In the genomic region with DNA sequence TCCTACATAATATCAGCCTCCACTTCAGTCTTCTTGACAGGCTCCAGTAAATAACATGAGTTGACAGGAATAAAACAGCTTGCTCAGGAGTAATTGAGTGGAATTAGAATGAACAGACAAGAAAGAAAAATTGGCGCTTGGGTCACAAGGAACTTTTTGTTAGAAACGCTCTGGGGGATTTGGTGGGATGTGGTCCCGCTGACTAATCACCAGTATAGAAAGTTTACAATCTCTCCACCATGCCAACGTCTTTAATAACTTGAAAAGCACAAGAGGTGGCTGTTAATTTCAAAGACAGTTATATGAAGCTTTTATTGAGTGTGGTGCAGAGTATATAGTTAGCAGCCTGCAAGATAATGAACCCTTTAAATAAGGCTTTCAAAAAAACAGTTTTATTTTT, we compare ENCODE assay signal across 7 cellular contexts.
DNase-seq lines count a peak whose midpoint lies in the region; ATAC-seq, FAIRE-seq and TF ChIP-seq lines count a peak whose summit lies in the region.
"Not testable (repeated sequence)": the region's sequence is repeated elsewhere in the genome, so short reads cannot be mapped to it uniquely, and the experiment has no call there.

No MANE protein-coding gene starts in this region.

- H3K9me1 ChIP-seq in IMR-90 (ENCODE audit: insufficient read depth, low read length): peaks cover 55% of the 10 kb centered on the region

- H2AK9ac ChIP-seq in IMR-90 (replicated peaks; ENCODE audit: low read depth, low read length, poor library complexity): not testable (repeated sequence)

- not testable (repeated sequence) for H3K9me3 ChIP-seq in IMR-90 (ENCODE audit: control insufficient read depth, insufficient read depth, low read length); RWPE2 (ENCODE audit: severe bottlenecking); astrocyte (ENCODE audit: insufficient read depth, low read depth, low read length); gastroesophageal sphincter; tibial artery

- H3K4me2 ChIP-seq in IMR-90 (ENCODE audit: low read depth, low read length); astrocyte (ENCODE audit: low read length): not testable (repeated sequence)

- H4K8ac ChIP-seq in IMR-90 (ENCODE audit: low read depth in 2 of 2, low read length in 2 of 2): not testable (repeated sequence)

- H2BK15ac ChIP-seq in IMR-90 (ENCODE audit: low read depth, low read length): peak overlapping the region; percentile 80; the same call in 2 of the 3 replicates

- not testable (repeated sequence) for TF ChIP-seq CTCF in IMR-90 (conservative IDR thresholded peaks at IDR 0.05; ENCODE audit: low read depth, low read length); RWPE2 (IDR thresholded peaks at IDR 0.05; ENCODE audit: poor library complexity, severe bottlenecking); astrocyte (IDR thresholded peaks at IDR 0.05; ENCODE audit: insufficient read depth, low read depth, low read length); gastroesophageal sphincter (IDR thresholded peaks at IDR 0.05); progenitor cell of endocrine pancreas (IDR thresholded peaks at IDR 0.05; ENCODE audit: unreplicated experiment); tibial artery (IDR thresholded peaks at IDR 0.05)

- intact Hi-C loops in IMR-90 (cut with micrococcal nuclease); tibial artery (cut with DNase I; ENCODE audit: low total_unique reads): not testable (repeated sequence)

- not testable (repeated sequence) for H4K5ac ChIP-seq in IMR-90 (ENCODE audit: low read depth, low read length)

- H2BK5ac ChIP-seq in IMR-90 (ENCODE audit: low read depth, low read length, poor library complexity, severe bottlenecking): not testable (repeated sequence)

- H3K4me1 ChIP-seq in IMR-90 (ENCODE audit: control insufficient read depth, insufficient read depth, low read length) (peaks cover 58% of the 10 kb centered on the region), RWPE2 (ENCODE audit: insufficient read depth, poor library complexity, severe bottlenecking) (peaks cover 21% of the 10 kb centered on the region), astrocyte (ENCODE audit: insufficient read depth, low read length) (peaks cover 53% of the 10 kb centered on the region), gastroesophageal sphincter (peaks cover 5 to 88% (median 23%) of the 10 kb centered on the region in 3 donors), tibial artery (peaks cover 0 to 61% (median 32%) of the 10 kb centered on the region in 4 donors)

- peaks cover 79% of the 10 kb centered on the region for H3K4me1 Mint-ChIP-seq in astrocyte (ENCODE audit: low read depth, unreplicated experiment)
- peaks cover 24% of the 10 kb centered on the region for H3K4me1 Mint-ChIP-seq in progenitor cell of endocrine pancreas (ENCODE audit: low read depth)

- not testable (repeated sequence) for H3K18ac ChIP-seq in IMR-90 (ENCODE audit: low read depth, low read length)

- H3K56ac ChIP-seq in IMR-90 (ENCODE audit: extremely low read depth, insufficient read depth, low read length): not testable (repeated sequence)

- not testable (repeated sequence) for H2BK20ac ChIP-seq in IMR-90 (ENCODE audit: low read depth, low read length)

- H3K36me3 ChIP-seq in IMR-90 (ENCODE audit: control insufficient read depth, insufficient read depth, low read length); RWPE2 (ENCODE audit: low read depth); astrocyte (ENCODE audit: insufficient read depth, low read length); gastroesophageal sphincter; tibial artery: not testable (repeated sequence)

- H4K91ac ChIP-seq in IMR-90 (ENCODE audit: insufficient read depth, low read depth, low read length): not testable (repeated sequence)

- peaks cover 17 to 70% of the 10 kb centered on the region in 2 experiments; a peak in 3 of 4 replicates for H3K79me1 ChIP-seq in IMR-90 (ENCODE audit: low read depth in 1 of 2, low read length in 2 of 2)

- not testable (repeated sequence) for H3K23ac ChIP-seq in IMR-90 (ENCODE audit: low read depth, low read length)

- H3K27ac ChIP-seq in IMR-90 (ENCODE audit: insufficient read depth, low read length); astrocyte (ENCODE audit: low read depth, low read length): not testable (repeated sequence)
- peak overlapping the region; percentile 89 for H3K27ac ChIP-seq in RWPE2 (ENCODE audit: poor library complexity, severe bottlenecking)
- H3K27ac ChIP-seq in gastroesophageal sphincter: peak overlapping the region in 3 of 4 donors; percentile 60 to 84 (median 80)
- H3K27ac ChIP-seq in tibial artery: peak overlapping the region; percentile 46 to 80

- H3K4me3 Mint-ChIP-seq in astrocyte (ENCODE audit: unreplicated experiment); progenitor cell of endocrine pancreas (ENCODE audit: low read depth): not testable (repeated sequence)

- not testable (repeated sequence) for FAIRE-seq in astrocyte (lab: Jason Lieb, UNC)

- not testable (repeated sequence) for DNase-seq in IMR-90; RWPE2 (ENCODE audit: low spot score); astrocyte (ENCODE audit: low read depth); progenitor cell of endocrine pancreas (ENCODE audit: low spot score, unreplicated experiment); tibial artery
- peak; percentile 57 for DNase-seq in NCI-H446 treated with DMSO at 0.1 percent for 48 hours (lab: John Stamatoyannopoulos, UW)

- H3K4me3 ChIP-seq in IMR-90 (ENCODE audit: insufficient read depth, low read depth, low read length); RWPE2 (ENCODE audit: severe bottlenecking); astrocyte (ENCODE audit: insufficient read depth, low read depth, low read length); gastroesophageal sphincter; tibial artery: not testable (repeated sequence)

- peak overlapping the region; percentile 99; the same call in 1 of the 2 replicates for H3K4ac ChIP-seq in IMR-90 (ENCODE audit: low read depth, low read length)

- TF ChIP-seq RAD21 in IMR-90 (IDR thresholded peaks at IDR 0.05; ENCODE audit: low read length): not testable (repeated sequence)

- CTCF ChIA-PET in IMR-90 (lab: Yijun Ruan, JAX): not testable (repeated sequence)

- 0 out of 2 replicates have a peak overlapping the region, but pooled peaks have one; percentile 30 for H3K14ac ChIP-seq in IMR-90 (replicated peaks; ENCODE audit: low read depth, low read length)

- not testable (repeated sequence) for H3K27me3 Mint-ChIP-seq in astrocyte (ENCODE audit: low read depth, unreplicated experiment)
- H3K27me3 Mint-ChIP-seq in progenitor cell of endocrine pancreas: peaks cover 11% of the 10 kb centered on the region

- H3K27me3 ChIP-seq in IMR-90 (ENCODE audit: control insufficient read depth, insufficient read depth, low read length); RWPE2 (ENCODE audit: insufficient read depth, poor library complexity, severe bottlenecking); astrocyte (ENCODE audit: insufficient read depth, low read length); gastroesophageal sphincter; tibial artery: not testable (repeated sequence)

- in situ Hi-C loops in IMR-90 (cut with MboI; ENCODE audit: low sequenced_read_pairs): not testable (repeated sequence)

- not testable (repeated sequence) for BruUV-seq in IMR-90 (replicated peaks; lab: Mats Ljungman, UMichigan)

- not testable (repeated sequence) for H3K36me3 Mint-ChIP-seq in astrocyte (ENCODE audit: low read depth, unreplicated experiment); progenitor cell of endocrine pancreas (ENCODE audit: insufficient read depth)

- H4K20me1 ChIP-seq in IMR-90 (ENCODE audit: insufficient read depth, low read length); astrocyte (ENCODE audit: insufficient read depth, low read length): not testable (repeated sequence)

- TF ChIP-seq POLR2A in IMR-90 (IDR thresholded peaks at IDR 0.05; ENCODE audit: low read depth, low read length); gastroesophageal sphincter (IDR thresholded peaks at IDR 0.05): not testable (repeated sequence)

- not testable (repeated sequence) for H3K9me3 Mint-ChIP-seq in astrocyte (ENCODE audit: unreplicated experiment); progenitor cell of endocrine pancreas (ENCODE audit: low read depth)

- WGBS in IMR-90 (ENCODE audit: extremely low coverage in 2 of 2, insufficient read length in 1 of 2), 2 experiments: no CpG with 5 or more reads among the region's 4 CpGs
- 47 to 64% methylated on average over 4 of the region's 4 CpGs for WGBS in gastroesophageal sphincter (ENCODE audit: low coverage in 1 of 2), 2 donors

- H2AFZ ChIP-seq in IMR-90 (replicated peaks; ENCODE audit: low read length, poor library complexity); astrocyte (ENCODE audit: low read depth, low read length): not testable (repeated sequence)

- H3K27ac Mint-ChIP-seq in astrocyte (ENCODE audit: unreplicated experiment) (peak overlapping the region; percentile 30), progenitor cell of endocrine pancreas (peak overlapping the region; percentile 21)

- ATAC-seq in IMR-90 (ENCODE audit: low read depth); RWPE2 (ENCODE audit: low read depth); gastroesophageal sphincter: not testable (repeated sequence)

- dilution Hi-C loops in IMR-90 (cut with HindIII; ENCODE audit: low sequenced_read_pairs, unreplicated experiment): not testable (repeated sequence)

- not testable (repeated sequence) for H3K9ac ChIP-seq in IMR-90 (ENCODE audit: low read depth, low read length); astrocyte (ENCODE audit: low read length)

- not testable (repeated sequence) for TF ChIP-seq EP300 in gastroesophageal sphincter (IDR thresholded peaks at IDR 0.05)

- not testable (repeated sequence) for H2AK5ac ChIP-seq in IMR-90 (ENCODE audit: low read depth, low read length)

- H2BK120ac ChIP-seq in IMR-90 (ENCODE audit: low read depth, low read length): peak overlapping the region; percentile 100; the same call in 1 of the 2 replicates

- POLR2A ChIA-PET in IMR-90 (lab: Charles Lee; ENCODE audit: unreplicated experiment): not testable (repeated sequence)

- H3K79me2 ChIP-seq in astrocyte (ENCODE audit: insufficient read depth, low read length): not testable (repeated sequence)
